7 cellular contexts compared by ENCODE assay signal in genomic region chr21:35430260-35430659, GRCh38.
"Had no signal": no experiment of that assay in that cellular context is flagged by ENCODE, and none has a peak within 500 bp of the region (broad histone marks: within the 10 kb centered on the region; RNA-seq: fewer than 3 reads in every experiment).

No MANE protein-coding gene starts in this region.

- H3K36me3 ChIP-seq: HAP-1 had no signal

- H3K4me1 ChIP-seq: HAP-1 had no signal

- H3K27ac ChIP-seq: GM23248 had no signal

- ATAC-seq: HCT116 had no signal

- DNase-seq: GM23248, GOT3, H7, IMR-90, KBM-7 had no signal

- H3K4me3 ChIP-seq: GM23248, HAP-1 had no signal

- H3K9ac ChIP-seq: GM23248 had no signal

- H3K9me3 ChIP-seq: HAP-1 had no signal
